28 cellular contexts compared by ENCODE assay signal in genomic region chr1:47687618-47687940, GRCh38.
DNase-seq lines count a peak whose midpoint lies in the region; ATAC-seq, FAIRE-seq and TF ChIP-seq lines count a peak whose summit lies in the region.
"Had no signal": no experiment of that assay in that cellular context is flagged by ENCODE, and none has a peak within 500 bp of the region (broad histone marks: within the 10 kb centered on the region; RNA-seq: fewer than 3 reads in every experiment).

No MANE protein-coding gene starts in this region.

- FAIRE-seq in H1 (lab: Jason Lieb, UNC) = no peak
- FAIRE-seq: astrocyte, frontal cortex had no signal

- H3K4me3 Mint-ChIP-seq in nephron progenitor cell = peak overlapping the region; percentile 25
- H3K4me3 Mint-ChIP-seq in stimulated activated naive B cell treated with anti-CD40 and anti-IgM and Interleukin-4, amounts not matched to agents 10 μg/mL and 1 μg/mL and 100 μg/mL, for 72 hours = no peak overlapping the region
- H3K4me3 Mint-ChIP-seq: activated naive CD8-positive, alpha-beta T cell treated with anti-CD3 and anti-CD28 coated beads for 36 hours; activated T-helper 17 cell treated with anti-CD3 and anti-CD28 coated beads, Interleukin-2, amount 50 U/mL, for 72 hours; CD8-positive, alpha-beta memory T cell had no signal

- TF ChIP-seq CTCF in H1 (IDR thresholded peaks at IDR 0.05; ENCODE audit: control extremely low read depth in 1 of 3, insufficient read depth in 1 of 3, low read depth in 1 of 3, low read length in 3 of 3) (no peak), nephron progenitor cell (IDR thresholded peaks at IDR 0.05) (no peak), GM20000 (IDR thresholded peaks at IDR 0.05; ENCODE audit: extremely low read depth, missing control alignments) (no peak)

- H4K20me1 ChIP-seq in H1 (replicated peaks in 1 of 2; ENCODE audit: control insufficient read depth in 1 of 2, insufficient read depth in 2 of 2, low read length in 2 of 2) = no peaks in the 10 kb centered on the region

- peak overlapping the region; percentile 97 for H3K27ac Mint-ChIP-seq in nephron progenitor cell
- H3K27ac Mint-ChIP-seq in stimulated activated naive B cell treated with anti-CD40 and anti-IgM and Interleukin-4, amounts not matched to agents 10 μg/mL and 1 μg/mL and 100 μg/mL, for 72 hours = no peak overlapping the region
- H3K27ac Mint-ChIP-seq: activated naive CD8-positive, alpha-beta T cell treated with anti-CD3 and anti-CD28 coated beads for 36 hours; activated T-helper 17 cell treated with anti-CD3 and anti-CD28 coated beads, Interleukin-2, amount 50 U/mL, for 72 hours; CD8-positive, alpha-beta memory T cell had no signal

- TF ChIP-seq POLR2A in H1 (IDR thresholded peaks at IDR 0.05; ENCODE audit: control extremely low read depth in 1 of 2, low read depth in 2 of 2, low read length in 2 of 2) = no peak

- no peaks in the 10 kb centered on the region for H3K36me3 Mint-ChIP-seq in nephron progenitor cell (ENCODE audit: low read depth)
- H3K36me3 Mint-ChIP-seq in stimulated activated naive B cell treated with anti-CD40 and anti-IgM and Interleukin-4, amounts not matched to agents 10 μg/mL and 1 μg/mL and 100 μg/mL, for 72 hours = no peaks in the 10 kb centered on the region
- H3K36me3 Mint-ChIP-seq: activated naive CD8-positive, alpha-beta T cell treated with anti-CD3 and anti-CD28 coated beads for 36 hours; CD8-positive, alpha-beta memory T cell had no signal

- no peak overlapping the region for H2AK5ac ChIP-seq in H1 (ENCODE audit: low read depth, low read length)

- no peak overlapping the region for H2BK20ac ChIP-seq in H1 (ENCODE audit: low read length)

- no peak overlapping the region for H3K4ac ChIP-seq in H1 (replicated peaks; ENCODE audit: insufficient read length, low read depth, low read length)

- no peak overlapping the region for H4K5ac ChIP-seq in H1 (ENCODE audit: insufficient read length, low read depth, low read length)

- no peaks in the 10 kb centered on the region for H3K9me3 Mint-ChIP-seq in nephron progenitor cell
- peaks cover 3% of the 10 kb centered on the region in 2 donors for H3K9me3 Mint-ChIP-seq in stimulated activated naive B cell treated with anti-CD40 and anti-IgM and Interleukin-4, amounts not matched to agents 10 μg/mL and 1 μg/mL and 100 μg/mL, for 72 hours
- H3K9me3 Mint-ChIP-seq: activated naive CD8-positive, alpha-beta T cell treated with anti-CD3 and anti-CD28 coated beads for 36 hours; activated T-helper 17 cell treated with anti-CD3 and anti-CD28 coated beads, Interleukin-2, amount 50 U/mL, for 72 hours; CD8-positive, alpha-beta memory T cell had no signal

- H3K4me1 ChIP-seq in H1 (replicated peaks in 1 of 4; ENCODE audit: control insufficient read depth in 3 of 4, insufficient read depth in 4 of 4, low read length in 3 of 4) = peaks cover 9 to 19% (median 14%) of the 10 kb centered on the region in 4 experiments
- H3K4me1 ChIP-seq: parathyroid adenoma had no signal

- peaks cover 6% of the 10 kb centered on the region for H3K27me3 Mint-ChIP-seq in nephron progenitor cell (ENCODE audit: low read depth, poor library complexity)
- H3K27me3 Mint-ChIP-seq in stimulated activated naive B cell treated with anti-CD40 and anti-IgM and Interleukin-4, amounts not matched to agents 10 μg/mL and 1 μg/mL and 100 μg/mL, for 72 hours = peaks cover 17 to 24% of the 10 kb centered on the region in 2 donors

- H4K8ac ChIP-seq in H1 (ENCODE audit: extremely low read depth, insufficient read depth, low read length) = no peak overlapping the region; the same call in 1 of the 2 replicates

- H3K18ac ChIP-seq in H1 (ENCODE audit: extremely low read depth, low read length) = no peak overlapping the region

- H2BK15ac ChIP-seq in H1 (ENCODE audit: low read length) = peak overlapping the region; percentile 47; the same call in 1 of the 2 replicates

- no peak overlapping the region for H3K56ac ChIP-seq in H1 (replicated peaks; ENCODE audit: insufficient read length, low read depth, low read length)

- POLR2A ChIA-PET in H1 (lab: Charles Lee; ENCODE audit: partially characterized antibody) = interaction anchor here (1.1 to 1.4 kb wide), 2 partner anchors 8 to 31 kb away, joined by 3 read pairs; no protein-coding TSS in a partner anchor

- H3K14ac ChIP-seq in H1 (ENCODE audit: insufficient read length) = no peak overlapping the region

- no peaks in the 10 kb centered on the region for H3K36me3 ChIP-seq in H1 (ENCODE audit: control insufficient read depth in 2 of 4, insufficient read depth in 4 of 4, low read length in 3 of 4)
- H3K36me3 ChIP-seq: esophagus muscularis mucosa, suprapubic skin had no signal

- H3K23ac ChIP-seq in H1 (ENCODE audit: insufficient read length) = no peak overlapping the region

- H2BK120ac ChIP-seq in H1 (replicated peaks; ENCODE audit: low read depth, low read length) = no peak overlapping the region

- TF ChIP-seq EP300 in H1 (IDR thresholded peaks at IDR 0.05; ENCODE audit: borderline replicate concordance in 1 of 2, low read depth in 2 of 2, low read length in 2 of 2) = no peak

- WGBS in H1 (ENCODE audit: extremely low coverage in 1 of 2, insufficient coverage in 1 of 2, insufficient read length in 1 of 2, insufficient replicate concordance in 2 of 2, low coverage in 1 of 2, low lambda C conversion rate in 2 of 2, missing lambda C conversion rate in 1 of 2), 2 experiments = 34% methylated on average over 11 of the region's 11 CpGs; no CpG with 5 or more reads in 1 of the 2 experiments

- H3K9me3 ChIP-seq in H1 (ENCODE audit: insufficient read depth in 2 of 2, low read depth in 1 of 2, low read length in 1 of 2) = no peaks in the 10 kb centered on the region
- H3K9me3 ChIP-seq: esophagus muscularis mucosa, suprapubic skin had no signal

- H3K23me2 ChIP-seq in H1 (ENCODE audit: low read depth, low read length) = peaks cover 2% of the 10 kb centered on the region; the same call in 1 of the 2 replicates

- no peak for ATAC-seq in stimulated activated naive B cell treated with anti-CD40 and anti-IgM and Interleukin-4, amounts not matched to agents 10 μg/mL and 1 μg/mL and 100 μg/mL, for 72 hours (replicated peaks)
- ATAC-seq: activated T-helper 17 cell treated with anti-CD3 and anti-CD28 coated beads, Interleukin-2, amount 50 U/mL, for 72 hours; PC-3 had no signal

- H3K27ac ChIP-seq in H1 (ENCODE audit: low read depth, low read length) = no peak overlapping the region
- H3K27ac ChIP-seq: 22Rv1, esophagus muscularis mucosa, parathyroid adenoma, suprapubic skin had no signal

- no peak for TF ChIP-seq RAD21 in H1 (IDR thresholded peaks at IDR 0.05 in 1 of 2, conservative IDR thresholded peaks at IDR 0.05 in 1 of 2; ENCODE audit: low read depth in 2 of 2, low read length in 2 of 2)

- no peak overlapping the region for H4K91ac ChIP-seq in H1 (replicated peaks; ENCODE audit: insufficient read length, low read length)

- DNase-seq in NCI-H2227 (lab: John Stamatoyannopoulos, UW; ENCODE audit: unreplicated experiment) (peak; percentile 14), NCI-H2227 treated with DMSO at 0.1 percent for 48 hours (lab: John Stamatoyannopoulos, UW) (no peak), H1 (ENCODE audit: low read depth in 1 of 2, low spot score in 2 of 2) (peak in 1 of 2 experiments; percentile 53), nephron progenitor cell (no peak), ureter (ENCODE audit: low spot score) (peak; percentile 27), GM20000 (ENCODE audit: low spot score) (no peak), NCI-H345 (lab: John Stamatoyannopoulos, UW) (no peak)
- DNase-seq in stimulated activated naive B cell treated with anti-CD40 and anti-IgM and Interleukin-4, amounts not matched to agents 10 μg/mL and 1 μg/mL and 100 μg/mL, for 72 hours = no peak
- DNase-seq: activated CD4-positive, alpha-beta T cell treated with anti-CD3 and anti-CD28 coated beads for 4 hours; activated naive CD8-positive, alpha-beta T cell treated with anti-CD3 and anti-CD28 coated beads for 36 hours; AML-193; CD8-positive, alpha-beta memory T cell; cerebellar nuclear complex; effector memory CD4-positive, alpha-beta T cell; GF-D8; Karpas-422; MV-4-11; NCI-H2171; PC-3; SHP77 treated with DMSO at 0.1 percent for 48 hours; T-helper 1 cell had no signal

- peak overlapping the region; percentile 41 for H2AFZ ChIP-seq in H1 (ENCODE audit: low read length)
- H2AFZ ChIP-seq: parathyroid adenoma had no signal

- peaks cover 84% of the 10 kb centered on the region for H3K4me1 Mint-ChIP-seq in nephron progenitor cell
- no peaks in the 10 kb centered on the region for H3K4me1 Mint-ChIP-seq in stimulated activated naive B cell treated with anti-CD40 and anti-IgM and Interleukin-4, amounts not matched to agents 10 μg/mL and 1 μg/mL and 100 μg/mL, for 72 hours
- H3K4me1 Mint-ChIP-seq: activated naive CD8-positive, alpha-beta T cell treated with anti-CD3 and anti-CD28 coated beads for 36 hours; activated T-helper 17 cell treated with anti-CD3 and anti-CD28 coated beads, Interleukin-2, amount 50 U/mL, for 72 hours; CD8-positive, alpha-beta memory T cell had no signal

- H3K4me2 ChIP-seq in H1 (ENCODE audit: insufficient read depth in 1 of 2, low read depth in 2 of 2, low read length in 2 of 2) = peak overlapping the region; percentile 3; a peak in 2 of 4 replicates

- H3K4me3 ChIP-seq in H1 (ENCODE audit: extremely low read depth in 1 of 4, insufficient read depth in 2 of 4, low read depth in 3 of 4, low read length in 4 of 4) = no peak overlapping the region; a peak in 1 of 8 replicates
- H3K4me3 ChIP-seq: esophagus muscularis mucosa, suprapubic skin had no signal

- no peak overlapping the region for H2BK5ac ChIP-seq in H1 (ENCODE audit: low read depth, low read length)

- no peaks in the 10 kb centered on the region for H3K79me2 ChIP-seq in H1 (ENCODE audit: control insufficient read depth in 1 of 2, insufficient read depth in 2 of 2, low read length in 2 of 2)
- H3K79me2 ChIP-seq: parathyroid adenoma had no signal

- no peak overlapping the region for H3K9ac ChIP-seq in H1 (replicated peaks in 1 of 4; ENCODE audit: extremely low read depth in 1 of 4, low read depth in 3 of 4, low read length in 3 of 4)
- H3K9ac ChIP-seq: parathyroid adenoma had no signal

- H2BK12ac ChIP-seq in H1 (ENCODE audit: low read depth, low read length) = 0 out of 2 replicates have a peak overlapping the region, but pooled peaks have one; percentile 3

- H3K27me3 ChIP-seq in H1 (replicated peaks in 1 of 4; ENCODE audit: control insufficient read depth in 3 of 4, extremely low read depth in 1 of 4, insufficient read depth in 3 of 4, low read length in 3 of 4) = no peaks in the 10 kb centered on the region; a peak in 2 of 7 replicates

- no peaks in the 10 kb centered on the region for H3K79me1 ChIP-seq in H1 (ENCODE audit: low read depth, low read length)

- CTCF ChIA-PET in H1 (lab: Charles Lee; ENCODE audit: partially characterized antibody) = interaction anchor here (0.6 to 6.1 kb wide), 7 partner anchors 13 to 496 kb away, joined by 3 to 41 read pairs (median 4); no protein-coding TSS in a partner anchor

TF ChIP-seq in H1, 55 proteins besides CTCF, POLR2A, EP300 and RAD21 (continues in another document):
- no peak for TF ChIP-seq EZH2 (IDR thresholded peaks at IDR 0.05; ENCODE audit: low read depth, low read length, severe bottlenecking)
- TF ChIP-seq RBBP5 (IDR thresholded peaks at IDR 0.05; ENCODE audit: borderline replicate concordance, low read depth, low read length) = no peak
- TF ChIP-seq SP1 (IDR thresholded peaks at IDR 0.05; ENCODE audit: low read depth, low read length) = no peak
- no peak for TF ChIP-seq JUN (IDR thresholded peaks at IDR 0.05; ENCODE audit: low read depth, low read length)
- no peak for TF ChIP-seq BCL11A (IDR thresholded peaks at IDR 0.05; ENCODE audit: low read depth in 2 of 2, low read length in 2 of 2)

Comparison
In these comparisons a context has a peak if more than half of its experiments do, and no peak if none do; other contexts are left out.
1. DNase-seq: peak in NCI-H2227 (single experiment) and ureter (single experiment); none in NCI-H2227 treated with DMSO at 0.1 percent for 48 hours (single experiment), nephron progenitor cell (single experiment), GM20000 (single experiment), NCI-H345 (single experiment) and stimulated activated naive B cell treated with anti-CD40 and anti-IgM and Interleukin-4, amounts not matched to agents 10 μg/mL and 1 μg/mL and 100 μg/mL, for 72 hours (single experiment).